ENCODE assay signal across 28 cellular contexts in the genomic region with DNA sequence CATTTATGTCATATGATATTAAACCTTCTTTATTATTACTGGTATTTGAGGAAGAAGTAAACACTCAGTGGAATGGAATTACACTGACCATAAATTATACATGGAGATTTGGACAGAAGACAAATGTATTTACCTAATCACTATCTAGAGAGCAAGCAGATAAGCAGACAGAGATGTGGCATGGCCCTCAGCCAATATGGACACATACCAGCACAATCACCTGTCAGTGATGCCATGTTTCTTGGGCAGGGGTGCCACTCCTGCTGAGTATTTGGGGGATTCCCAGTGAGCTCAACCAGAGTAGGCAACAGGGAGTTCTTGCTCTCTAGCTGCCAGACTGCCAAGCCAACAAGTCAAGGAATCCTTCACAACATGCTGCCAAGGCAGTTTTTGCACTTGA.
DNase-seq lines count a peak whose midpoint lies in the region; ATAC-seq, FAIRE-seq and TF ChIP-seq lines count a peak whose summit lies in the region.
"Had no signal": no experiment of that assay in that cellular context is flagged by ENCODE, and none has a peak within 500 bp of the region (broad histone marks: within the 10 kb centered on the region; RNA-seq: fewer than 3 reads in every experiment).

No MANE protein-coding gene starts in this region.

- H2AFZ ChIP-seq in astrocyte (ENCODE audit: low read depth, low read length): no peak overlapping the region

- H3K36me3 Mint-ChIP-seq in Calu3 (ENCODE audit: insufficient read depth, unreplicated experiment) (no peaks in the 10 kb centered on the region), astrocyte (ENCODE audit: low read depth, unreplicated experiment) (no peaks in the 10 kb centered on the region)
- H3K36me3 Mint-ChIP-seq: brain, memory B cell had no signal

- H3K27ac Mint-ChIP-seq in Calu3 (ENCODE audit: unreplicated experiment) (no peak overlapping the region), astrocyte (ENCODE audit: unreplicated experiment) (no peak overlapping the region)
- H3K27ac Mint-ChIP-seq: activated CD4-positive, alpha-beta T cell treated with anti-CD3 and anti-CD28 coated beads, Interleukin-2, amount 10 ng/mL, durations not matched to agents 7 days and 5 days; brain; memory B cell; stimulated activated naive CD8-positive, alpha-beta T cell treated with anti-CD3 and anti-CD28 coated beads, Interleukin-15, Interleukin-2, amounts not matched to agents 100 ng/mL and 50 ng/mL, for 24 hours had no signal

- H3K18ac ChIP-seq in mesendoderm (ENCODE audit: low read length): no peak overlapping the region

- H3K27me3 ChIP-seq in astrocyte (ENCODE audit: insufficient read depth, low read length) (no peaks in the 10 kb centered on the region), mesendoderm (ENCODE audit: insufficient read depth, low read length, poor library complexity) (no peaks in the 10 kb centered on the region)
- H3K27me3 ChIP-seq: uterus had no signal

- BruUV-seq in Calu3 (replicated peaks; lab: Mats Ljungman, UMichigan): no TSS peak

- in situ Hi-C loops in KBM-7 (cut with MboI; ENCODE audit: low pct_unique_long_range_greater_than_20kb, low sequenced_read_pairs): no loop called here

- H2AK5ac ChIP-seq in mesendoderm (ENCODE audit: low read length): no peak overlapping the region

- H3K4me1 ChIP-seq in astrocyte (ENCODE audit: insufficient read depth, low read length) (no peaks in the 10 kb centered on the region), mesendoderm (ENCODE audit: control insufficient read depth, low read depth, low read length) (peaks cover 2% of the 10 kb centered on the region)
- H3K4me1 ChIP-seq: uterus had no signal

- no peak for ATAC-seq in GM21381 (IDR thresholded peaks at IDR 0.05; ENCODE audit: unreplicated experiment)
- ATAC-seq: activated T-cell treated with anti-CD3 and anti-CD28 coated beads, Interleukin-2, amount 50 U/mL, for 4 hours; left colon had no signal

- no peak for FAIRE-seq in astrocyte (lab: Jason Lieb, UNC)
- FAIRE-seq: D721Med, H1 had no signal

- no peaks in the 10 kb centered on the region for H4K20me1 ChIP-seq in astrocyte (ENCODE audit: insufficient read depth, low read length)

- H3K4me3 Mint-ChIP-seq in Calu3 (ENCODE audit: low read depth, unreplicated experiment) (no peak overlapping the region), astrocyte (ENCODE audit: unreplicated experiment) (no peak overlapping the region)
- H3K4me3 Mint-ChIP-seq: activated CD4-positive, alpha-beta T cell treated with anti-CD3 and anti-CD28 coated beads, Interleukin-2, amount 10 ng/mL, durations not matched to agents 7 days and 5 days; activated T-cell treated with anti-CD3 and anti-CD28 coated beads, Interleukin-2, amount 50 U/mL, for 4 hours; brain; memory B cell; stimulated activated naive CD8-positive, alpha-beta T cell treated with anti-CD3 and anti-CD28 coated beads, Interleukin-15, Interleukin-2, amounts not matched to agents 100 ng/mL and 50 ng/mL, for 24 hours had no signal

- H3K36me3 ChIP-seq in astrocyte (ENCODE audit: insufficient read depth, low read length): no peaks in the 10 kb centered on the region
- no peaks in the 10 kb centered on the region for H3K36me3 ChIP-seq in mesendoderm (ENCODE audit: control insufficient read depth, insufficient read depth, low read length)
- H3K36me3 ChIP-seq: thoracic aorta, uterus had no signal

- H3K4me1 Mint-ChIP-seq in Calu3 (ENCODE audit: low read depth, unreplicated experiment) (peaks cover 7% of the 10 kb centered on the region), astrocyte (ENCODE audit: low read depth, unreplicated experiment) (peaks cover 6% of the 10 kb centered on the region)
- H3K4me1 Mint-ChIP-seq: activated CD4-positive, alpha-beta T cell treated with anti-CD3 and anti-CD28 coated beads, Interleukin-2, amount 10 ng/mL, durations not matched to agents 7 days and 5 days; brain; memory B cell had no signal

- H3K9ac ChIP-seq in astrocyte (ENCODE audit: low read length): no peak overlapping the region
- no peak overlapping the region for H3K9ac ChIP-seq in mesendoderm (ENCODE audit: low read length)

- H3K4me3 ChIP-seq in astrocyte (ENCODE audit: insufficient read depth, low read depth, low read length) (no peak overlapping the region), mesendoderm (ENCODE audit: low read length) (no peak overlapping the region)
- H3K4me3 ChIP-seq: thoracic aorta, uterus had no signal

- no peak overlapping the region for H4K5ac ChIP-seq in mesendoderm (ENCODE audit: low read length)

- H3K9me3 ChIP-seq in astrocyte (ENCODE audit: insufficient read depth, low read depth, low read length): no peaks in the 10 kb centered on the region
- H3K9me3 ChIP-seq: thoracic aorta, uterus had no signal

- intact Hi-C loops in Calu3 (cut with micrococcal nuclease; ENCODE audit: unreplicated experiment): no loop called here

- H3K23ac ChIP-seq in mesendoderm (ENCODE audit: low read length): no peak overlapping the region

- no peaks in the 10 kb centered on the region for H3K79me1 ChIP-seq in mesendoderm (ENCODE audit: low read length)

- CTCF ChIA-PET in Calu3 (lab: Charles Lee): no interaction called here

- H3K56ac ChIP-seq in mesendoderm (ENCODE audit: low read length): no peak overlapping the region

- H3K27me3 Mint-ChIP-seq in Calu3 (ENCODE audit: unreplicated experiment): no peaks in the 10 kb centered on the region
- H3K27me3 Mint-ChIP-seq in astrocyte (ENCODE audit: low read depth, unreplicated experiment): no peaks in the 10 kb centered on the region
- H3K27me3 Mint-ChIP-seq: activated CD4-positive, alpha-beta T cell treated with anti-CD3 and anti-CD28 coated beads, Interleukin-2, amount 10 ng/mL, durations not matched to agents 7 days and 5 days; memory B cell; stimulated activated naive CD8-positive, alpha-beta T cell treated with anti-CD3 and anti-CD28 coated beads, Interleukin-15, Interleukin-2, amounts not matched to agents 100 ng/mL and 50 ng/mL, for 24 hours had no signal

- H3K4me2 ChIP-seq in astrocyte (ENCODE audit: low read length) (no peak overlapping the region), mesendoderm (ENCODE audit: low read length) (no peak overlapping the region)

- peak; percentile 20 for DNase-seq in Calu3
- peak; percentile 29 for DNase-seq in NCI-H2029 (lab: John Stamatoyannopoulos, UW)
- peak; percentile 4 for DNase-seq in astrocyte (ENCODE audit: low read depth)
- peak; percentile 75 for DNase-seq in kidney tubule cell (ENCODE audit: low spot score)
- no peak for DNase-seq in KBM-7
- no peak for DNase-seq in mesendoderm
- DNase-seq in epidermal melanocyte (ENCODE audit: insufficient read length, low spot score): no peak
- DNase-seq: activated CD4-positive, alpha-beta T cell treated with anti-CD3 and anti-CD28 coated beads, Interleukin-2, amount 10 ng/mL, durations not matched to agents 7 days and 5 days; activated gamma-delta T cell treated with Interleukin-2 at 50 U/mL for 16 hours; activated T-cell treated with anti-CD3 and anti-CD28 coated beads, Interleukin-2, amount 50 U/mL, for 4 hours; effector CD4-positive, alpha-beta T cell; left colon; NCI-H1105; NCI-H2081 treated with DMSO at 0.1 percent for 48 hours; NCI-H446 treated with DMSO at 0.1 percent for 48 hours; nucleus accumbens; SHP77; SW 1271; T-helper 9 cell; uterus had no signal

- no peak overlapping the region for H2BK15ac ChIP-seq in mesendoderm (replicated peaks; ENCODE audit: low read depth)

- no peak overlapping the region for H4K8ac ChIP-seq in mesendoderm (ENCODE audit: low read depth, low read length)

- H2BK120ac ChIP-seq in mesendoderm (ENCODE audit: low read depth, low read length): no peak overlapping the region

- H3K9me3 Mint-ChIP-seq in Calu3 (ENCODE audit: low read depth, unreplicated experiment) (no peaks in the 10 kb centered on the region), astrocyte (ENCODE audit: unreplicated experiment) (no peaks in the 10 kb centered on the region)
- H3K9me3 Mint-ChIP-seq: activated CD4-positive, alpha-beta T cell treated with anti-CD3 and anti-CD28 coated beads, Interleukin-2, amount 10 ng/mL, durations not matched to agents 7 days and 5 days; activated T-cell treated with anti-CD3 and anti-CD28 coated beads, Interleukin-2, amount 50 U/mL, for 4 hours; brain; memory B cell; stimulated activated naive CD8-positive, alpha-beta T cell treated with anti-CD3 and anti-CD28 coated beads, Interleukin-15, Interleukin-2, amounts not matched to agents 100 ng/mL and 50 ng/mL, for 24 hours had no signal

- H3K79me2 ChIP-seq in astrocyte (ENCODE audit: insufficient read depth, low read length): no peaks in the 10 kb centered on the region
- no peaks in the 10 kb centered on the region for H3K79me2 ChIP-seq in mesendoderm (ENCODE audit: control insufficient read depth, insufficient read depth, low read length)

- H2BK5ac ChIP-seq in mesendoderm (ENCODE audit: low read length): no peak overlapping the region

- H3K4ac ChIP-seq in mesendoderm (ENCODE audit: low read depth, low read length): no peak overlapping the region

- TF ChIP-seq CTCF in Calu3 (IDR thresholded peaks at IDR 0.05; ENCODE audit: unreplicated experiment): no peak
- no peak for TF ChIP-seq CTCF in astrocyte (IDR thresholded peaks at IDR 0.05; ENCODE audit: insufficient read depth, low read depth, low read length)

- H3K27ac ChIP-seq in astrocyte (ENCODE audit: low read depth, low read length) (no peak overlapping the region), mesendoderm (ENCODE audit: low read depth, low read length) (no peak overlapping the region)
- H3K27ac ChIP-seq: C4-2B, thoracic aorta, uterus had no signal

Comparison
In these comparisons a context has a peak if more than half of its experiments do, and no peak if none do; other contexts are left out.
1. DNase-seq: peak in Calu3 (single experiment), NCI-H2029 (single experiment), astrocyte (single experiment) and kidney tubule cell (single experiment); none in KBM-7 (single experiment), mesendoderm (single experiment) and epidermal melanocyte (single experiment).